8 cellular contexts compared by ENCODE assay signal in genomic region chr3:38165722-38166387, GRCh38. TPM values are rescaled to one million over a fixed set of nuclear protein-coding genes. Genes with fewer than 3 reads are reported as not detected.
DNase-seq lines count a peak whose midpoint lies in the region; ATAC-seq and TF ChIP-seq lines count a peak whose summit lies in the region.

No MANE protein-coding gene starts in this region.

- H3K27ac ChIP-seq in SJSA1: peak overlapping the region; percentile 98
- H3K27ac ChIP-seq in esophagus (ENCODE audit: low read depth in 2 of 2, low read length in 1 of 2): peak overlapping the region; percentile 96 to 99

- ATAC-seq in GM21825 (IDR thresholded peaks at IDR 0.05; ENCODE audit: unreplicated experiment): peak; percentile 1
- peak; percentile 0 to 7 for ATAC-seq in naive thymus-derived CD8-positive, alpha-beta T cell
- ATAC-seq in HG02852 (IDR thresholded peaks at IDR 0.05; ENCODE audit: unreplicated experiment): no peak

- H3K36me3 Mint-ChIP-seq in naive thymus-derived CD8-positive, alpha-beta T cell: peaks cover 0 to 4% (median 0%) of the 10 kb centered on the region in 3 donors

- H3K27ac Mint-ChIP-seq in naive thymus-derived CD8-positive, alpha-beta T cell: peak overlapping the region; percentile 91 to 100 (median 100)

- DNase-seq in BE2C (no peak), SJSA1 (ENCODE audit: low read depth in 1 of 2, low spot score in 2 of 2) (peak in 1 of 2 experiments; percentile 10), cerebellar cortex (ENCODE audit: low spot score) (no peak), SHP77 treated with DMSO at 0.1 percent for 48 hours (lab: John Stamatoyannopoulos, UW) (no peak)
- peak in 1 of 10 donors; percentile 67 for DNase-seq in naive thymus-derived CD8-positive, alpha-beta T cell

- H3K27me3 Mint-ChIP-seq in naive thymus-derived CD8-positive, alpha-beta T cell: no peaks in the 10 kb centered on the region

- H3K9me3 ChIP-seq in BE2C (no peaks in the 10 kb centered on the region), SJSA1 (replicated peaks) (no peaks in the 10 kb centered on the region), esophagus (ENCODE audit: control insufficient read depth in 2 of 2, insufficient read depth in 1 of 2, low read depth in 1 of 2, low read length in 1 of 2) (no peaks in the 10 kb centered on the region)

- 0 to 1% methylated on average over 53 to 62 of the region's 62 CpGs for WGBS in esophagus, 2 donors

- no peak for TF ChIP-seq CTCF in BE2C (IDR thresholded peaks at IDR 0.05; ENCODE audit: low read depth, low read length)

- H3K4me3 Mint-ChIP-seq in naive thymus-derived CD8-positive, alpha-beta T cell: peak overlapping the region; percentile 88 to 97 (median 95)

- H3K27me3 ChIP-seq in BE2C: no peaks in the 10 kb centered on the region
- H3K27me3 ChIP-seq in SJSA1 (replicated peaks): no peaks in the 10 kb centered on the region
- H3K27me3 ChIP-seq in esophagus (ENCODE audit: control insufficient read depth in 1 of 2, insufficient read depth in 2 of 2, low read length in 2 of 2): no peaks in the 10 kb centered on the region

- POLR2A ChIA-PET in naive thymus-derived CD8-positive, alpha-beta T cell (lab: Charles Lee): interaction anchor here (0.5 to 5.8 kb wide), 15 partner anchors 13 to 986 kb away, joined by 3 to 192 read pairs (median 4); partner anchors contain the start of genes ACAA1, DLEC1, EXOG and MYD88

- H3K4me1 ChIP-seq in BE2C: no peaks in the 10 kb centered on the region
- peaks cover 38% of the 10 kb centered on the region for H3K4me1 ChIP-seq in SJSA1 (replicated peaks)
- peaks cover 0 to 2% of the 10 kb centered on the region in 2 donors for H3K4me1 ChIP-seq in esophagus (ENCODE audit: control insufficient read depth in 2 of 2, insufficient read depth in 2 of 2, low read length in 1 of 2)

- no peaks in the 10 kb centered on the region for H3K9me3 Mint-ChIP-seq in naive thymus-derived CD8-positive, alpha-beta T cell

- H3K36me3 ChIP-seq in BE2C (no peaks in the 10 kb centered on the region), SJSA1 (peaks cover 9% of the 10 kb centered on the region), esophagus (ENCODE audit: control insufficient read depth in 2 of 2, insufficient read depth in 2 of 2, low read length in 1 of 2) (no peaks in the 10 kb centered on the region)

- H3K4me1 Mint-ChIP-seq in naive thymus-derived CD8-positive, alpha-beta T cell: peaks cover 21 to 55% (median 54%) of the 10 kb centered on the region in 4 donors

- H3K4me3 ChIP-seq in BE2C (ENCODE audit: low read depth, low read length) (peak overlapping the region; percentile 69), SJSA1 (peak overlapping the region; percentile 81), esophagus (ENCODE audit: low read depth in 1 of 2, low read length in 2 of 2) (peak overlapping the region; percentile 84 to 91)

RNA-seq across cellular contexts. Expression of gene OXSR1, which starts 0.5 kb away (rescaled TPM):
- 11.0 TPM for polyA plus RNA-seq in BE2C (2012; ENCODE audit: insufficient read depth, insufficient read length, low read depth)
- 30.1 and 37.3 TPM in 2 replicates for total RNA-seq in SJSA1 (2014; rRNA removed; shearing (Covaris generic))
- 10 to 100 TPM; 21.7 to 27.5 TPM for polyA plus RNA-seq in esophagus
- 10 to 100 TPM; 40.3 to 40.8 TPM for total RNA-seq in naive thymus-derived CD8-positive, alpha-beta T cell
- polyA plus RNA-seq in naive thymus-derived CD8-positive, alpha-beta T cell: 10 to 100 TPM; 12.9 to 14.0 (median 13.1) TPM

RNA-seq across cellular contexts. Expression of gene MYD88, which starts 27.4 kb away (rescaled TPM):
- polyA plus RNA-seq in BE2C (2012; ENCODE audit: insufficient read depth, insufficient read length, low read depth): 9.3 TPM
- 4.4 and 5.2 TPM in 2 replicates for total RNA-seq in SJSA1 (2014; rRNA removed; shearing (Covaris generic))
- polyA plus RNA-seq in esophagus: 10 to 100 TPM; 26.5 to 44.0 TPM
- total RNA-seq in naive thymus-derived CD8-positive, alpha-beta T cell: 10 to 100 TPM; 40.6 to 44.7 TPM
- polyA plus RNA-seq in naive thymus-derived CD8-positive, alpha-beta T cell: 10 to 100 TPM; 54.5 to 73.9 (median 71.8) TPM

RNA-seq across cellular contexts. Expression of gene ACAA1, which starts 28.9 kb away (rescaled TPM):
- polyA plus RNA-seq in BE2C (2012; ENCODE audit: insufficient read depth, insufficient read length, low read depth): 40.7 TPM
- total RNA-seq in SJSA1 (2014; rRNA removed; shearing (Covaris generic)): 10.0 and 16.3 TPM in 2 replicates
- 100 to 1,000 TPM in 1 of 2 donors, 10 to 100 TPM in 1; 79.4 to 101 TPM for polyA plus RNA-seq in esophagus
- 10 to 100 TPM; 81.0 to 84.3 TPM for total RNA-seq in naive thymus-derived CD8-positive, alpha-beta T cell
- 10 to 100 TPM; 53.5 to 64.8 (median 55.6) TPM for polyA plus RNA-seq in naive thymus-derived CD8-positive, alpha-beta T cell
